Comparison of ENCODE assay signal across 1 cellular context in the genomic region with DNA sequence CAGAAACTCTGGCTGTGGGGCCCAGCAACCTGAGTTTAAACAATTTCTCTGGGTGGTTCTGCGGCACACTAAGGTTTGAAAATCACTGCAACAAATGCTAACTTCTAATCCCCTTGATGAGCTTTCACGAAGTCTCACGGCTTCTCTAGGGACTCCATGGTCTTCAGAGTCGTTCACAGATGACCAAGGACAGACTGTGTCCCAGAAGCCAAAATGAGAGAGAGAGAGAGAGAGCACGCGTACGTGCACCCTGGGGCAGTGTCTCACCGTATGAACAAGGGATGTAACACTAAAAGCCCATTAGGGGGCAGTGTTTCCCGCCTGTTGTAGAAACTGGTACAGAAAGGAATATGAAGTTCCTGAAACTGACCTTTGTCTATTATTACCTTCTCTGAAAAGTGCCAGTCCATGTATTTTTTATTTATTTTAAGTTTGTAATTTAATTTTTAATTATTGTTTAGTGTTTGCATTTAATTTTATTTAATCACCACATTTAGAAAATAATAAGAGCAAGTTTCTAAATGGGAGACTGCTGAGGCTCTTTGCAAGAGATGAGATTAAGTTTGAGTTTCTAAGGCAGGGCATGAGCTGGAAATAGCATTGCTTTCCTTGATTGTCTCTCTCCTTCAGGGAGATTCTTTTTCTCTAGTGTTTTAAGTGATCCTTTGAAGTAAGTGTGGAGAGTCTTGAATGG.
TF ChIP-seq lines count a peak whose summit lies in the region.

No MANE protein-coding gene starts in this region.

TF ChIP-seq in GM12878, 131 proteins besides CTCF, POLR2A, EP300 and RAD21 (continued from another document):
- TF ChIP-seq, protein P1, sequence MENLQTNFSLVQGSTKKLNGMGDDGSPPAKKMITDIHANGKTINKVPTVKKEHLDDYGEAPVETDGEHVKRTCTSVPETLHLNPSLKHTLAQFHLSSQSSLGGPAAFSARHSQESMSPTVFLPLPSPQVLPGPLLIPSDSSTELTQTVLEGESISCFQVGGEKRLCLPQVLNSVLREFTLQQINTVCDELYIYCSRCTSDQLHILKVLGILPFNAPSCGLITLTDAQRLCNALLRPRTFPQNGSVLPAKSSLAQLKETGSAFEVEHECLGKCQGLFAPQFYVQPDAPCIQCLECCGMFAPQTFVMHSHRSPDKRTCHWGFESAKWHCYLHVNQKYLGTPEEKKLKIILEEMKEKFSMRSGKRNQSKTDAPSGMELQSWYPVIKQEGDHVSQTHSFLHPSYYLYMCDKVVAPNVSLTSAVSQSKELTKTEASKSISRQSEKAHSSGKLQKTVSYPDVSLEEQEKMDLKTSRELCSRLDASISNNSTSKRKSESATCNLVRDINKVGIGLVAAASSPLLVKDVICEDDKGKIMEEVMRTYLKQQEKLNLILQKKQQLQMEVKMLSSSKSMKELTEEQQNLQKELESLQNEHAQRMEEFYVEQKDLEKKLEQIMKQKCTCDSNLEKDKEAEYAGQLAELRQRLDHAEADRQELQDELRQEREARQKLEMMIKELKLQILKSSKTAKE (IDR thresholded peaks at IDR 0.05; ENCODE audit: low read depth, poor library complexity, severe bottlenecking): no peak
- TF ChIP-seq POU2F2 (IDR thresholded peaks at IDR 0.05; ENCODE audit: borderline replicate concordance, low read depth, low read length) (0 out of 3 replicates have a peak, but pooled peaks have one; percentile 31), BHLHE40 (IDR thresholded peaks at IDR 0.05; ENCODE audit: borderline replicate concordance in 1 of 2, low read depth in 2 of 2, low read length in 1 of 2) (peak; percentile 18 to 25; a peak in 2 of 4 replicates), NR2F1 (conservative IDR thresholded peaks at IDR 0.05) (0 out of 2 replicates have a peak, but pooled peaks have one; percentile 27), NBN (IDR thresholded peaks at IDR 0.05) (peak; percentile 40; the same call in 1 of the 2 replicates), ZNF622 (IDR thresholded peaks at IDR 0.05) (no peak), FOXK2 (IDR thresholded peaks at IDR 0.05) (no peak), SMC3 (IDR thresholded peaks at IDR 0.05; ENCODE audit: borderline replicate concordance, low read length) (peak; percentile 74; the same call in 1 of the 2 replicates), CREM (IDR thresholded peaks at IDR 0.05; ENCODE audit: low read depth) (0 out of 2 replicates have a peak, but pooled peaks have one; percentile 30), IRF4 (IDR thresholded peaks at IDR 0.05; ENCODE audit: low read depth, low read length) (peak; percentile 37; the same call in 1 of the 2 replicates)
- TF ChIP-seq, protein P2, sequence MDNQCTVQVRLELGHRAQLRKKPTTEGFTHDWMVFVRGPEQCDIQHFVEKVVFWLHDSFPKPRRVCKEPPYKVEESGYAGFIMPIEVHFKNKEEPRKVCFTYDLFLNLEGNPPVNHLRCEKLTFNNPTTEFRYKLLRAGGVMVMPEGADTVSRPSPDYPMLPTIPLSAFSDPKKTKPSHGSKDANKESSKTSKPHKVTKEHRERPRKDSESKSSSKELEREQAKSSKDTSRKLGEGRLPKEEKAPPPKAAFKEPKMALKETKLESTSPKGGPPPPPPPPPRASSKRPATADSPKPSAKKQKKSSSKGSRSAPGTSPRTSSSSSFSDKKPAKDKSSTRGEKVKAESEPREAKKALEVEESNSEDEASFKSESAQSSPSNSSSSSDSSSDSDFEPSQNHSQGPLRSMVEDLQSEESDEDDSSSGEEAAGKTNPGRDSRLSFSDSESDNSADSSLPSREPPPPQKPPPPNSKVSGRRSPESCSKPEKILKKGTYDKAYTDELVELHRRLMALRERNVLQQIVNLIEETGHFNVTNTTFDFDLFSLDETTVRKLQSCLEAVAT (IDR thresholded peaks at IDR 0.05): peak; percentile 45; the same call in 1 of the 2 replicates
- TF ChIP-seq, protein P3, sequence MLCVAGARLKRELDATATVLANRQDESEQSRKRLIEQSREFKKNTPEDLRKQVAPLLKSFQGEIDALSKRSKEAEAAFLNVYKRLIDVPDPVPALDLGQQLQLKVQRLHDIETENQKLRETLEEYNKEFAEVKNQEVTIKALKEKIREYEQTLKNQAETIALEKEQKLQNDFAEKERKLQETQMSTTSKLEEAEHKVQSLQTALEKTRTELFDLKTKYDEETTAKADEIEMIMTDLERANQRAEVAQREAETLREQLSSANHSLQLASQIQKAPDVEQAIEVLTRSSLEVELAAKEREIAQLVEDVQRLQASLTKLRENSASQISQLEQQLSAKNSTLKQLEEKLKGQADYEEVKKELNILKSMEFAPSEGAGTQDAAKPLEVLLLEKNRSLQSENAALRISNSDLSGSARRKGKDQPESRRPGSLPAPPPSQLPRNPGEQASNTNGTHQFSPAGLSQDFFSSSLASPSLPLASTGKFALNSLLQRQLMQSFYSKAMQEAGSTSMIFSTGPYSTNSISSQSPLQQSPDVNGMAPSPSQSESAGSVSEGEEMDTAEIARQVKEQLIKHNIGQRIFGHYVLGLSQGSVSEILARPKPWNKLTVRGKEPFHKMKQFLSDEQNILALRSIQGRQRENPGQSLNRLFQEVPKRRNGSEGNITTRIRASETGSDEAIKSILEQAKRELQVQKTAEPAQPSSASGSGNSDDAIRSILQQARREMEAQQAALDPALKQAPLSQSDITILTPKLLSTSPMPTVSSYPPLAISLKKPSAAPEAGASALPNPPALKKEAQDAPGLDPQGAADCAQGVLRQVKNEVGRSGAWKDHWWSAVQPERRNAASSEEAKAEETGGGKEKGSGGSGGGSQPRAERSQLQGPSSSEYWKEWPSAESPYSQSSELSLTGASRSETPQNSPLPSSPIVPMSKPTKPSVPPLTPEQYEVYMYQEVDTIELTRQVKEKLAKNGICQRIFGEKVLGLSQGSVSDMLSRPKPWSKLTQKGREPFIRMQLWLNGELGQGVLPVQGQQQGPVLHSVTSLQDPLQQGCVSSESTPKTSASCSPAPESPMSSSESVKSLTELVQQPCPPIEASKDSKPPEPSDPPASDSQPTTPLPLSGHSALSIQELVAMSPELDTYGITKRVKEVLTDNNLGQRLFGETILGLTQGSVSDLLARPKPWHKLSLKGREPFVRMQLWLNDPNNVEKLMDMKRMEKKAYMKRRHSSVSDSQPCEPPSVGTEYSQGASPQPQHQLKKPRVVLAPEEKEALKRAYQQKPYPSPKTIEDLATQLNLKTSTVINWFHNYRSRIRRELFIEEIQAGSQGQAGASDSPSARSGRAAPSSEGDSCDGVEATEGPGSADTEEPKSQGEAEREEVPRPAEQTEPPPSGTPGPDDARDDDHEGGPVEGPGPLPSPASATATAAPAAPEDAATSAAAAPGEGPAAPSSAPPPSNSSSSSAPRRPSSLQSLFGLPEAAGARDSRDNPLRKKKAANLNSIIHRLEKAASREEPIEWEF (IDR thresholded peaks at IDR 0.05; ENCODE audit: insufficient replicate concordance, low read depth, low read length): no peak
- TF ChIP-seq, protein P4, sequence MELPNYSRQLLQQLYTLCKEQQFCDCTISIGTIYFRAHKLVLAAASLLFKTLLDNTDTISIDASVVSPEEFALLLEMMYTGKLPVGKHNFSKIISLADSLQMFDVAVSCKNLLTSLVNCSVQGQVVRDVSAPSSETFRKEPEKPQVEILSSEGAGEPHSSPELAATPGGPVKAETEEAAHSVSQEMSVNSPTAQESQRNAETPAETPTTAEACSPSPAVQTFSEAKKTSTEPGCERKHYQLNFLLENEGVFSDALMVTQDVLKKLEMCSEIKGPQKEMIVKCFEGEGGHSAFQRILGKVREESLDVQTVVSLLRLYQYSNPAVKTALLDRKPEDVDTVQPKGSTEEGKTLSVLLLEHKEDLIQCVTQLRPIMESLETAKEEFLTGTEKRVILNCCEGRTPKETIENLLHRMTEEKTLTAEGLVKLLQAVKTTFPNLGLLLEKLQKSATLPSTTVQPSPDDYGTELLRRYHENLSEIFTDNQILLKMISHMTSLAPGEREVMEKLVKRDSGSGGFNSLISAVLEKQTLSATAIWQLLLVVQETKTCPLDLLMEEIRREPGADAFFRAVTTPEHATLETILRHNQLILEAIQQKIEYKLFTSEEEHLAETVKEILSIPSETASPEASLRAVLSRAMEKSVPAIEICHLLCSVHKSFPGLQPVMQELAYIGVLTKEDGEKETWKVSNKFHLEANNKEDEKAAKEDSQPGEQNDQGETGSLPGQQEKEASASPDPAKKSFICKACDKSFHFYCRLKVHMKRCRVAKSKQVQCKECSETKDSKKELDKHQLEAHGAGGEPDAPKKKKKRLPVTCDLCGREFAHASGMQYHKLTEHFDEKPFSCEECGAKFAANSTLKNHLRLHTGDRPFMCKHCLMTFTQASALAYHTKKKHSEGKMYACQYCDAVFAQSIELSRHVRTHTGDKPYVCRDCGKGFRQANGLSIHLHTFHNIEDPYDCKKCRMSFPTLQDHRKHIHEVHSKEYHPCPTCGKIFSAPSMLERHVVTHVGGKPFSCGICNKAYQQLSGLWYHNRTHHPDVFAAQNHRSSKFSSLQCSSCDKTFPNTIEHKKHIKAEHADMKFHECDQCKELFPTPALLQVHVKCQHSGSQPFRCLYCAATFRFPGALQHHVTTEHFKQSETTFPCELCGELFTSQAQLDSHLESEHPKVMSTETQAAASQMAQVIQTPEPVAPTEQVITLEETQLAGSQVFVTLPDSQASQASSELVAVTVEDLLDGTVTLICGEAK (IDR thresholded peaks at IDR 0.05; ENCODE audit: borderline replicate concordance): no peak
